21 cellular contexts compared by ENCODE assay signal in the genomic region with DNA sequence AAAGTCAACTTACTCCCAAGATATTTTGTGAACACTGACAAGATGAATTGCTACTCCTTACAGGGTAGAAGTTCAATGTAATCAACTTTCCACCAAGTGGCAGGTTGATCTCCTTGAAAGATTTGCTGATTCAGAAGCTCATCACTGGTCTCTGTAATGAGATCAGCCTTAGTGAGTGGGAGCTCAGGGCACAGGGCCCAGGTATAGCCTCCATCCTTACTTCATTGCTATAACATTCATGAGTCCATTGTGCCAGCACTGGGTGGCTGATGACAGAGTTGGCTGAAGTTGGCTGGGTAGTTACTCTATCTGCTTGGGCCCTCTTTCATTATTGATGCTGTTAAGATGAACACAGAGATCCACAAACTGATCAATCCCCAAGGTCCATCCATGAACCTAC.
"Had no signal": no experiment of that assay in that cellular context is flagged by ENCODE, and none has a peak within 500 bp of the region (broad histone marks: within the 10 kb centered on the region; RNA-seq: fewer than 3 reads in every experiment).

No MANE protein-coding gene starts in this region.

- H3K4me3 ChIP-seq: ascending aorta, SK-N-MC had no signal

- ATAC-seq: activated CD4-positive, alpha-beta T cell treated with anti-CD3 and anti-CD28 coated beads for 36 hours; activated CD8-positive, alpha-beta T cell treated with anti-CD3 and anti-CD28 coated beads, Interleukin-2, amount 10 ng/mL, durations not matched to agents 7 days and 5 days; Right ventricle myocardium inferior; T-cell had no signal

- H3K27ac ChIP-seq: ascending aorta, brain microvascular endothelial cell, SK-N-MC, WERI-Rb-1 had no signal

- H3K36me3 ChIP-seq: ascending aorta, brain microvascular endothelial cell, WERI-Rb-1 had no signal

- H3K4me1 ChIP-seq: ascending aorta had no signal

- H3K9me3 ChIP-seq: ascending aorta had no signal

- H3K4me3 Mint-ChIP-seq: activated CD4-positive, alpha-beta T cell treated with anti-CD3 and anti-CD28 coated beads for 36 hours; activated CD8-positive, alpha-beta T cell treated with anti-CD3 and anti-CD28 coated beads, Interleukin-2, amount 10 ng/mL, durations not matched to agents 7 days and 5 days; activated naive CD4-positive, alpha-beta T cell treated with anti-CD3 and anti-CD28 coated beads, Interleukin-2, amount 50 U/mL, for 24 hours; T-cell had no signal

- H3K9me3 Mint-ChIP-seq: activated naive CD4-positive, alpha-beta T cell treated with anti-CD3 and anti-CD28 coated beads, Interleukin-2, amount 50 U/mL, for 24 hours; T-cell had no signal

- H3K27ac Mint-ChIP-seq: activated CD4-positive, alpha-beta T cell treated with anti-CD3 and anti-CD28 coated beads for 36 hours; activated CD8-positive, alpha-beta T cell treated with anti-CD3 and anti-CD28 coated beads, Interleukin-2, amount 10 ng/mL, durations not matched to agents 7 days and 5 days; activated naive CD4-positive, alpha-beta T cell treated with anti-CD3 and anti-CD28 coated beads, Interleukin-2, amount 50 U/mL, for 24 hours; T-cell had no signal

- DNase-seq: activated CD4-positive, alpha-beta T cell treated with anti-CD3 and anti-CD28 coated beads for 36 hours; activated CD4-positive, alpha-beta T cell treated with anti-CD3 and anti-CD28 coated beads, Interleukin-2, amount 50 U/mL, for 4 hours; activated CD8-positive, alpha-beta memory T cell treated with anti-CD3 and anti-CD28 coated beads, Interleukin-2, amount 50 U/mL, for 48 hours; activated CD8-positive, alpha-beta T cell treated with anti-CD3 and anti-CD28 coated beads, Interleukin-2, amount 10 ng/mL, durations not matched to agents 7 days and 5 days; activated naive CD4-positive, alpha-beta T cell; activated T-cell treated with anti-CD3 and anti-CD28 coated beads, Interleukin-2, amount 50 U/mL, for 1 hour; brain microvascular endothelial cell; cerebellar nuclear complex; MM.1S; NCI-H1105; NCI-H1436; NCI-H1694 treated with DMSO at 0.1 percent for 48 hours; NCI-H2081; NCI-H446; RPMI8226; T-cell; WERI-Rb-1 had no signal

- H3K27me3 ChIP-seq: ascending aorta, brain microvascular endothelial cell had no signal

- H3K27me3 Mint-ChIP-seq: activated naive CD4-positive, alpha-beta T cell treated with anti-CD3 and anti-CD28 coated beads, Interleukin-2, amount 50 U/mL, for 24 hours; T-cell had no signal

- H3K36me3 Mint-ChIP-seq: activated naive CD4-positive, alpha-beta T cell treated with anti-CD3 and anti-CD28 coated beads, Interleukin-2, amount 50 U/mL, for 24 hours; T-cell had no signal
